7 cellular contexts compared by ENCODE assay signal in the genomic region with DNA sequence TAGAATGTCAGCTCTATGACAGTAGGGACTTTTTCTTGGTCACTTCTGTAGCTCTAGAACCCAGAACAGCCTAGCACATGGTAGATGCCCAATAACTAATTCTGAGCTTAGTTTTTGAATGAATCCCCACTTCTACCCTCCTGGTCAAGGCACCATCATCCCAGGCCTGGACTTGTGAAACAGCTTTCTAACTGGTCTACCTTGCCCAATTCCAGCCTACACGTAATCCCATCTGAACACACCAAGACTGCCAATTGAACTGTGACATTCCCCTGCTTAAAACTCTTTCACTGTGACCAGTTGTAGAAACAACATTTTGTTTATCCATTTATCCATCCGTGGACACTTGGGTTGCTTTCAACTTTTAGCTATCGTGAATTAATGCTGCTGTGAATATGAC. TPM values are rescaled to one million over a fixed set of nuclear protein-coding genes. Genes with fewer than 3 reads are reported as not detected.
"Had no signal": no experiment of that assay in that cellular context is flagged by ENCODE, and none has a peak within 500 bp of the region (broad histone marks: within the 10 kb centered on the region; RNA-seq: fewer than 3 reads in every experiment).

No MANE protein-coding gene starts in this region.

- DNase-seq: H9, HCEC 1CT, IMR-90 had no signal

- H3K4me3 ChIP-seq: GM23338, K562 had no signal

- FAIRE-seq: H1, H54, K562 had no signal

RNA-seq across cellular contexts. Expression of a gene that starts 6.1 kb away (rescaled TPM):
- total RNA-seq: GM23338, H1, H9, K562 had no signal
- polyA plus RNA-seq: GM23338, H1, K562 had no signal

RNA-seq across cellular contexts. Expression of a gene that starts 23.7 kb away (rescaled TPM):
- total RNA-seq: GM23338, H1, H9, IMR-90, K562 had no signal
- polyA plus RNA-seq: GM23338, IMR-90, K562 had no signal
